18 cellular contexts compared by ENCODE assay signal in genomic region chr6:125854355-125854754, GRCh38.
DNase-seq lines count a peak whose midpoint lies in the region; ATAC-seq, FAIRE-seq and TF ChIP-seq lines count a peak whose summit lies in the region.
"Had no signal": no experiment of that assay in that cellular context is flagged by ENCODE, and none has a peak within 500 bp of the region (broad histone marks: within the 10 kb centered on the region; RNA-seq: fewer than 3 reads in every experiment).

No MANE protein-coding gene starts in this region.

- H3K4me1 Mint-ChIP-seq in central memory CD8-positive, alpha-beta T cell: peaks cover 14% of the 10 kb centered on the region
- peaks cover 10% of the 10 kb centered on the region for H3K4me1 Mint-ChIP-seq in memory B cell

- H3K9me3 Mint-ChIP-seq in central memory CD8-positive, alpha-beta T cell: no peaks in the 10 kb centered on the region
- H3K9me3 Mint-ChIP-seq in memory B cell: peaks cover 5% of the 10 kb centered on the region

- TF ChIP-seq CTCF in D721Med (IDR thresholded peaks at IDR 0.05; ENCODE audit: insufficient read depth, missing control alignments): no peak

- peak overlapping the region; percentile 38 for H3K27ac Mint-ChIP-seq in central memory CD8-positive, alpha-beta T cell (ENCODE audit: low read depth)
- H3K27ac Mint-ChIP-seq in memory B cell: peak overlapping the region; percentile 14
- H3K27ac Mint-ChIP-seq: B cell had no signal

- no peaks in the 10 kb centered on the region for H3K27me3 Mint-ChIP-seq in central memory CD8-positive, alpha-beta T cell
- H3K27me3 Mint-ChIP-seq in memory B cell: no peaks in the 10 kb centered on the region
- H3K27me3 Mint-ChIP-seq: B cell; CD4-positive, alpha-beta memory T cell had no signal

- DNase-seq in D721Med (ENCODE audit: insufficient read length, low spot score) (no peak), GM19239 (ENCODE audit: insufficient read length, low spot score) (no peak), memory B cell (ENCODE audit: low spot score in 2 of 2) (no peak), NOMO-1 treated with dmso at 0.1 percent for 144 hours (lab: John Stamatoyannopoulos, UW; ENCODE audit: unreplicated experiment) (no peak)
- DNase-seq in central memory CD8-positive, alpha-beta T cell (ENCODE audit: low spot score in 2 of 2): no peak
- no peak for DNase-seq in activated naive CD4-positive, alpha-beta T cell (lab: John Stamatoyannopoulos, UW)
- DNase-seq: CD4-positive, alpha-beta memory T cell; DMS153; DMS79 treated with DMSO at 0.1 percent for 48 hours; EL; GDM1; GM23248; H7 had no signal

- H3K36me3 Mint-ChIP-seq in central memory CD8-positive, alpha-beta T cell (ENCODE audit: insufficient read depth): peaks cover 8% of the 10 kb centered on the region
- H3K36me3 Mint-ChIP-seq in memory B cell: peaks cover 25% of the 10 kb centered on the region

- ATAC-seq in central memory CD8-positive, alpha-beta T cell (replicated peaks; ENCODE audit: extremely low read depth, poor library complexity, severe bottlenecking): no peak
- ATAC-seq in memory B cell (ENCODE audit: low read depth) (no peak), HG03521 (IDR thresholded peaks at IDR 0.05; ENCODE audit: unreplicated experiment) (no peak)
- ATAC-seq: HepG2 had no signal

- FAIRE-seq in D721Med (lab: Jason Lieb, UNC) (peak; percentile 25), GM19239 (lab: Jason Lieb, UNC) (peak; percentile 31)
- FAIRE-seq: A204.1, HepG2, HTR-8/SVneo had no signal

- no peak overlapping the region for H3K4me3 Mint-ChIP-seq in central memory CD8-positive, alpha-beta T cell
- H3K4me3 Mint-ChIP-seq in memory B cell: no peak overlapping the region
- H3K4me3 Mint-ChIP-seq: B cell; CD4-positive, alpha-beta memory T cell had no signal
